Comparison of ENCODE assay signal across 1 cellular context in genomic region chr11:118975771-118976709, GRCh38.
TF ChIP-seq lines count a peak whose summit lies in the region.

No MANE protein-coding gene starts in this region.

TF ChIP-seq in K562, 482 proteins besides CTCF, POLR2A, EP300 and RAD21:
- no peak for TF ChIP-seq RBM25 (IDR thresholded peaks at IDR 0.05; ENCODE audit: low read depth, low read length, severe bottlenecking)
- no peak for TF ChIP-seq ZBTB9 (CRISPR knock-in tag; IDR thresholded peaks at IDR 0.05)
- TF ChIP-seq ZBTB8A (IDR thresholded peaks at IDR 0.05; ENCODE audit: partially characterized antibody) = no peak
- TF ChIP-seq BHLHE40 (IDR thresholded peaks at IDR 0.05; ENCODE audit: low read length) = no peak
- TF ChIP-seq NFE2 (IDR thresholded peaks at IDR 0.05; ENCODE audit: low read depth) = no peak
- no peak for TF ChIP-seq CBX8 (IDR thresholded peaks at IDR 0.05; ENCODE audit: borderline replicate concordance, extremely low read depth, low read depth, low read length, poor library complexity, severe bottlenecking)
- no peak for TF ChIP-seq MCM3 (IDR thresholded peaks at IDR 0.05)
- TF ChIP-seq ZFPM2 (CRISPR knock-in tag; IDR thresholded peaks at IDR 0.05) = no peak
- TF ChIP-seq STAT6 (CRISPR knock-in tag; IDR thresholded peaks at IDR 0.05) = no peak
- TF ChIP-seq STAG1 (CRISPR knock-in tag; IDR thresholded peaks at IDR 0.05; ENCODE audit: borderline replicate concordance) = no peak
- TF ChIP-seq NFIC (IDR thresholded peaks at IDR 0.05) = peak; percentile 96
- TF ChIP-seq ZBTB33 (CRISPR knock-in tag; IDR thresholded peaks at IDR 0.05) = 0 out of 2 replicates have a peak, but pooled peaks have one; percentile 44
- TF ChIP-seq PATZ1 (CRISPR knock-in tag; IDR thresholded peaks at IDR 0.05; ENCODE audit: borderline replicate concordance) = no peak
- TF ChIP-seq SRSF9 (IDR thresholded peaks at IDR 0.05; ENCODE audit: borderline replicate concordance, low read depth, low read length) = no peak
- peak; percentile 73 for TF ChIP-seq PKNOX1 (IDR thresholded peaks at IDR 0.05)
- no peak for TF ChIP-seq RNF219 (CRISPR knock-in tag; IDR thresholded peaks at IDR 0.05)
- 0 out of 4 replicates have a peak, but pooled peaks of 1 of the 2 experiments have one; percentile 15 for TF ChIP-seq KDM1A (IDR thresholded peaks at IDR 0.05)
